ENCODE assay signal across 1 cellular context in genomic region chr20:32207626-32208498, GRCh38.
TF ChIP-seq lines count a peak whose summit lies in the region.

Gene PLAGL2 (minus strand): TSS chr20:32207743. CDS start chr20:32202178, 5,565 bp downstream.
Gene POFUT1 (plus strand): TSS chr20:32207880. CDS start chr20:32207942, 62 bp downstream.

TF ChIP-seq in K562, 482 proteins besides CTCF, POLR2A, EP300 and RAD21 (continued from another document and continues in another):
- TF ChIP-seq REST (CRISPR knock-in tag; IDR thresholded peaks at IDR 0.05; ENCODE audit: low read depth), result no peak
- TF ChIP-seq CBX5 (IDR thresholded peaks at IDR 0.05; ENCODE audit: borderline replicate concordance, low read depth), result no peak
- no peak for TF ChIP-seq ZNF146 (CRISPR knock-in tag; IDR thresholded peaks at IDR 0.05; ENCODE audit: unreplicated experiment)
- TF ChIP-seq SUPT5H (IDR thresholded peaks at IDR 0.05), result peak; percentile 88
- peak; percentile 47; the same call in 1 of the 2 replicates for TF ChIP-seq ZNF57 (CRISPR knock-in tag; IDR thresholded peaks at IDR 0.05)
- peak; percentile 52 to 76 for TF ChIP-seq MNT (conservative IDR thresholded peaks at IDR 0.05)
- no peak for TF ChIP-seq ZNF609 (CRISPR knock-in tag; IDR thresholded peaks at IDR 0.05; ENCODE audit: borderline replicate concordance)
- no peak for TF ChIP-seq HMBOX1 (IDR thresholded peaks at IDR 0.05)
- no peak for TF ChIP-seq DNMT1 (IDR thresholded peaks at IDR 0.05)
- TF ChIP-seq ATF4 (CRISPR knock-in tag; IDR thresholded peaks at IDR 0.05), result no peak
- peak; percentile 78 to 80; a peak in 3 of 4 replicates for TF ChIP-seq KDM1A (IDR thresholded peaks at IDR 0.05)
- TF ChIP-seq KLF16 (IDR thresholded peaks at IDR 0.05), result no peak
- TF ChIP-seq POLR3A (IDR thresholded peaks at IDR 0.05; ENCODE audit: borderline replicate concordance, extremely low read depth, insufficient read depth, insufficient read length), result no peak
- no peak for TF ChIP-seq HDGF (IDR thresholded peaks at IDR 0.05)
- TF ChIP-seq NFE2 (IDR thresholded peaks at IDR 0.05; ENCODE audit: low read depth), result no peak
- TF ChIP-seq PPARD (CRISPR knock-in tag; IDR thresholded peaks at IDR 0.05), result no peak
- no peak for TF ChIP-seq PCBP1 (IDR thresholded peaks at IDR 0.05; ENCODE audit: low read depth, low read length, poor library complexity, severe bottlenecking)
- TF ChIP-seq SMAD4 (CRISPR knock-in tag; conservative IDR thresholded peaks at IDR 0.05), result peak; percentile 65
- TF ChIP-seq TBL1XR1 (IDR thresholded peaks at IDR 0.05; ENCODE audit: low read length in 2 of 2), result peak; percentile 32 to 65; a peak in 1 of 4 replicates
- no peak for TF ChIP-seq TEAD2 (tag; IDR thresholded peaks at IDR 0.05)
- TF ChIP-seq GATAD2B (IDR thresholded peaks at IDR 0.05; ENCODE audit: borderline replicate concordance), result peak; percentile 95; the same call in 1 of the 2 replicates
- TF ChIP-seq ZNF589 (CRISPR knock-in tag; IDR thresholded peaks at IDR 0.05; ENCODE audit: low read depth), result no peak
- no peak for TF ChIP-seq HOXB6 (CRISPR knock-in tag; IDR thresholded peaks at IDR 0.05; ENCODE audit: borderline replicate concordance)
- no peak for TF ChIP-seq YBX1 (IDR thresholded peaks at IDR 0.05)
- no peak for TF ChIP-seq NR3C1 (CRISPR knock-in tag; IDR thresholded peaks at IDR 0.05)
- no peak for TF ChIP-seq ZEB2 (IDR thresholded peaks at IDR 0.05)
- peak; percentile 96 for TF ChIP-seq TAF1 (IDR thresholded peaks at IDR 0.05; ENCODE audit: control insufficient read depth, extremely low read depth, insufficient read depth, low read length, severe bottlenecking)
- no peak for TF ChIP-seq ZNF232 (CRISPR knock-in tag; IDR thresholded peaks at IDR 0.05)
- TF ChIP-seq JUND (IDR thresholded peaks at IDR 0.05; ENCODE audit: borderline replicate concordance, low read depth, low read length), result peak; percentile 45; the same call in 1 of the 2 replicates
- TF ChIP-seq JUND (tag; IDR thresholded peaks at IDR 0.05; ENCODE audit: borderline replicate concordance, low read depth, low read length), result no peak; the same call in 2 of the 3 replicates
- peak; percentile 39 for TF ChIP-seq SOX6 (IDR thresholded peaks at IDR 0.05)
- peak; percentile 74 for TF ChIP-seq CBX1 (IDR thresholded peaks at IDR 0.05; ENCODE audit: low read depth)
- peak; percentile 64; the same call in 1 of the 2 replicates for TF ChIP-seq SAFB (IDR thresholded peaks at IDR 0.05; ENCODE audit: borderline replicate concordance, low read depth, low read length)
- TF ChIP-seq ZNF3 (CRISPR knock-in tag; IDR thresholded peaks at IDR 0.05), result no peak
- peak; percentile 92 for TF ChIP-seq MYC (IDR thresholded peaks at IDR 0.05; ENCODE audit: low read depth, low read length)
- peak; percentile 55; the same call in 1 of the 2 replicates for TF ChIP-seq MYC (CRISPR knock-in tag; IDR thresholded peaks at IDR 0.05; ENCODE audit: borderline replicate concordance, low read depth)
- no peak for TF ChIP-seq BHLHE40 (IDR thresholded peaks at IDR 0.05; ENCODE audit: low read length)
- TF ChIP-seq HNRNPL (IDR thresholded peaks at IDR 0.05; ENCODE audit: low read depth, low read length), result peak; percentile 45; the same call in 1 of the 2 replicates
- TF ChIP-seq NR2F6 (CRISPR knock-in tag; IDR thresholded peaks at IDR 0.05), result no peak
- no peak for TF ChIP-seq ZNF696 (CRISPR knock-in tag; conservative IDR thresholded peaks at IDR 0.05)
- TF ChIP-seq GTF3C2 (IDR thresholded peaks at IDR 0.05; ENCODE audit: borderline replicate concordance, extremely low read depth, insufficient read length), result no peak
- peak; percentile 83 for TF ChIP-seq GMEB1 (CRISPR knock-in tag; IDR thresholded peaks at IDR 0.05)
- TF ChIP-seq ZNF277 (CRISPR knock-in tag; IDR thresholded peaks at IDR 0.05; ENCODE audit: borderline replicate concordance), result no peak
- no peak for TF ChIP-seq ZNF408 (CRISPR knock-in tag; IDR thresholded peaks at IDR 0.05; ENCODE audit: low read depth)
- TF ChIP-seq ZNF444 (CRISPR knock-in tag; IDR thresholded peaks at IDR 0.05), result no peak
- no peak for TF ChIP-seq ZNF140 (CRISPR knock-in tag; IDR thresholded peaks at IDR 0.05)
- no peak for TF ChIP-seq ZSCAN29 (IDR thresholded peaks at IDR 0.05)
- TF ChIP-seq ZNF668 (CRISPR knock-in tag; IDR thresholded peaks at IDR 0.05), result no peak
- no peak for TF ChIP-seq ZNF699 (CRISPR knock-in tag; IDR thresholded peaks at IDR 0.05; ENCODE audit: insufficient replicate concordance)
- TF ChIP-seq PHB (CRISPR knock-in tag; IDR thresholded peaks at IDR 0.05), result no peak
- no peak for TF ChIP-seq NR2C2 (CRISPR knock-in tag; IDR thresholded peaks at IDR 0.05)
- TF ChIP-seq NR2C2 (tag; IDR thresholded peaks at IDR 0.05), result peak; percentile 74
- TF ChIP-seq ZNF282 (CRISPR knock-in tag; IDR thresholded peaks at IDR 0.05), result no peak
- peak; percentile 63; the same call in 1 of the 2 replicates for TF ChIP-seq KAT7 (CRISPR knock-in tag; IDR thresholded peaks at IDR 0.05; ENCODE audit: borderline replicate concordance)
- peak; percentile 74 for TF ChIP-seq SIN3B (IDR thresholded peaks at IDR 0.05; ENCODE audit: low read depth)
